Comparison of ENCODE assay signal across 1 cellular context in genomic region chrX:71532753-71533425, GRCh38.
TF ChIP-seq lines count a peak whose summit lies in the region.

TSS of gene OGT (plus strand) at chrX:71533104. CDS start at chrX:71533300, 196 bp downstream.

TF ChIP-seq in HEK293, 187 proteins besides CTCF, POLR2A, EP300 and RAD21 (continued from another document and continues in another):
- TF ChIP-seq ZNF610 (tag by site-specific recombination; IDR thresholded peaks at IDR 0.05; ENCODE audit: borderline replicate concordance) (0 out of 2 replicates have a peak, but pooled peaks have one; percentile 69), ZNF585B (tag by site-specific recombination; IDR thresholded peaks at IDR 0.05) (no peak), ZNF24 (tag by site-specific recombination; IDR thresholded peaks at IDR 0.05) (peak; percentile 92), TRIM28 (IDR thresholded peaks at IDR 0.05; ENCODE audit: borderline replicate concordance, low read length) (peak; percentile 44; the same call in 1 of the 2 replicates), ZNF785 (tag by site-specific recombination; IDR thresholded peaks at IDR 0.05) (peak; percentile 65; the same call in 1 of the 2 replicates), YY1 (tag by site-specific recombination; IDR thresholded peaks at IDR 0.05) (peak; percentile 96), PRDM6 (tag by site-specific recombination; IDR thresholded peaks at IDR 0.05) (peak; percentile 29; the same call in 1 of the 2 replicates), ZNF10 (tag by site-specific recombination; IDR thresholded peaks at IDR 0.05) (peak; percentile 94), KLF8 (tag by site-specific recombination; IDR thresholded peaks at IDR 0.05) (peak; percentile 90), ZNF626 (tag by site-specific recombination; IDR thresholded peaks at IDR 0.05) (no peak), ZNF26 (tag by site-specific recombination; IDR thresholded peaks at IDR 0.05) (no peak), SP2 (tag by site-specific recombination; IDR thresholded peaks at IDR 0.05) (peak; percentile 70), REPIN1 (tag by site-specific recombination; IDR thresholded peaks at IDR 0.05; ENCODE audit: low read depth) (0 out of 2 replicates have a peak, but pooled peaks have one; percentile 19), REST (tag by site-specific recombination; IDR thresholded peaks at IDR 0.05) (peak; percentile 42; the same call in 1 of the 2 replicates), OVOL3 (tag by site-specific recombination; IDR thresholded peaks at IDR 0.05) (peak; percentile 73; the same call in 1 of the 2 replicates), PRDM2 (tag by site-specific recombination; IDR thresholded peaks at IDR 0.05; ENCODE audit: borderline replicate concordance) (no peak), KLF9 (tag by site-specific recombination; IDR thresholded peaks at IDR 0.05; ENCODE audit: low read depth) (0 out of 2 replicates have a peak, but pooled peaks have one; percentile 36), ZNF571 (tag by site-specific recombination; IDR thresholded peaks at IDR 0.05) (no peak), TSHZ1 (tag by site-specific recombination; IDR thresholded peaks at IDR 0.05; ENCODE audit: borderline replicate concordance) (peak; percentile 74; the same call in 1 of the 2 replicates), PRDM4 (tag by site-specific recombination; IDR thresholded peaks at IDR 0.05) (0 out of 2 replicates have a peak, but pooled peaks have one; percentile 59), HOXA7 (CRISPR knock-in tag; IDR thresholded peaks at IDR 0.05; ENCODE audit: borderline replicate concordance) (no peak), GLI4 (tag by site-specific recombination; IDR thresholded peaks at IDR 0.05) (peak; percentile 17; the same call in 1 of the 2 replicates), ZFP69B (tag by site-specific recombination; IDR thresholded peaks at IDR 0.05) (peak; percentile 83), ZNF2 (tag by site-specific recombination; IDR thresholded peaks at IDR 0.05) (peak; percentile 91), ZBTB48 (tag by site-specific recombination; IDR thresholded peaks at IDR 0.05) (peak; percentile 64; the same call in 1 of the 2 replicates), ZNF324 (tag by site-specific recombination; IDR thresholded peaks at IDR 0.05) (peak; percentile 93), ZNF692 (tag by site-specific recombination; IDR thresholded peaks at IDR 0.05) (peak; percentile 83), ZNF596 (tag by site-specific recombination; IDR thresholded peaks at IDR 0.05) (no peak), ZNF335 (tag by site-specific recombination; conservative IDR thresholded peaks at IDR 0.05) (peak; percentile 56), ATF2 (tag by site-specific recombination; IDR thresholded peaks at IDR 0.05; ENCODE audit: low read depth) (no peak), ZBTB7A (tag by site-specific recombination; IDR thresholded peaks at IDR 0.05; ENCODE audit: low read depth) (peak; percentile 67), ZNF341 (tag by site-specific recombination; IDR thresholded peaks at IDR 0.05; ENCODE audit: low read depth) (0 out of 2 replicates have a peak, but pooled peaks have one; percentile 13), ZNF561 (tag by site-specific recombination; IDR thresholded peaks at IDR 0.05; ENCODE audit: borderline replicate concordance) (peak; percentile 86), ZNF660 (tag by site-specific recombination; IDR thresholded peaks at IDR 0.05) (peak; percentile 98), KLF16 (tag by site-specific recombination; IDR thresholded peaks at IDR 0.05) (peak; percentile 88)
